29 cellular contexts compared by ENCODE assay signal in genomic region chr6:111208928-111209327, GRCh38.
"Had no signal": no experiment of that assay in that cellular context is flagged by ENCODE, and none has a peak within 500 bp of the region (broad histone marks: within the 10 kb centered on the region; RNA-seq: fewer than 3 reads in every experiment).

No MANE protein-coding gene starts in this region.

- H3K27me3 ChIP-seq: brain microvascular endothelial cell, esophagus muscularis mucosa, foreskin keratinocyte, gastroesophageal sphincter had no signal

- H3K36me3 ChIP-seq: brain microvascular endothelial cell, esophagus muscularis mucosa, gastroesophageal sphincter, WERI-Rb-1 had no signal

- H3K4me1 ChIP-seq: foreskin keratinocyte, gastroesophageal sphincter had no signal

- H3K9me3 ChIP-seq: esophagus muscularis mucosa, gastroesophageal sphincter had no signal

- FAIRE-seq: astrocyte, bronchial epithelial cell had no signal

- H3K27ac ChIP-seq: brain microvascular endothelial cell, esophagus muscularis mucosa, foreskin keratinocyte, gastroesophageal sphincter, WERI-Rb-1 had no signal

- ATAC-seq: activated CD4-positive, CD25-positive, alpha-beta regulatory T cell treated with anti-CD3 and anti-CD28 coated beads, Interleukin-2, amount 50 U/mL, for 24 hours; activated CD8-positive, alpha-beta T cell treated with anti-CD3 and anti-CD28 coated beads for 36 hours; activated T-cell treated with anti-CD3 and anti-CD28 coated beads, Interleukin-2, amount 50 U/mL, for 4 hours; activated T-helper 17 cell treated with anti-CD3 and anti-CD28 coated beads, Interleukin-2, amount 50 U/mL, for 72 hours; effector memory CD8-positive, alpha-beta T cell; foreskin keratinocyte; gastroesophageal sphincter; T-cell had no signal

- DNase-seq: activated B cell treated with CpG ODN at 0.5 μM for 24 hours; activated CD4-positive, alpha-beta T cell treated with anti-CD3 and anti-CD28 coated beads for 48 hours; activated CD4-positive, alpha-beta T cell treated with anti-CD3 and anti-CD28 coated beads, Interleukin-2, amount 50 U/mL, for 1 hour; activated CD4-positive, alpha-beta T cell treated with anti-CD3 and anti-CD28 coated beads, Interleukin-2, amount 50 U/mL, for 48 hours; activated CD8-positive, alpha-beta memory T cell treated with anti-CD3 and anti-CD28 coated beads for 24 hours; activated CD8-positive, alpha-beta T cell treated with anti-CD3 and anti-CD28 coated beads for 36 hours; activated effector memory CD4-positive, alpha-beta T cell treated with Interleukin-2 at 50 U/mL for 16 hours; activated gamma-delta T cell treated with Interleukin-2 at 50 U/mL for 16 hours; activated naive CD4-positive, alpha-beta T cell treated with anti-CD3 and anti-CD28 coated beads, Interleukin-2, amount 50 U/mL, for 16 hours; activated naive CD4-positive, alpha-beta T cell treated with Interleukin-2 at 50 U/mL for 16 hours; activated T-cell treated with anti-CD3 and anti-CD28 coated beads, Interleukin-2, amount 50 U/mL, for 4 hours; amniotic stem cell; anterior cingulate cortex; brain microvascular endothelial cell; cortex of kidney; dermis blood vessel endothelial cell; effector CD4-positive, alpha-beta T cell; effector memory CD8-positive, alpha-beta T cell; erythroblast; foreskin keratinocyte; T-cell; T1000; WERI-Rb-1 had no signal

- H3K4me3 ChIP-seq: esophagus muscularis mucosa, gastroesophageal sphincter had no signal
